Comparison of ENCODE assay signal across 1 cellular context in genomic region chr1:32179443-32180185, GRCh38.
TF ChIP-seq lines count a peak whose summit lies in the region.

Gene TXLNA, plus strand, starts transcription at chr1:32179675. Its CDS starts 671 bp downstream, at chr1:32180346.

TF ChIP-seq in K562, 482 proteins besides CTCF, POLR2A, EP300 and RAD21 (continued from another document and continues in another):
- TF ChIP-seq ZNF512 (tag; IDR thresholded peaks at IDR 0.05) (no peak), RBM15 (IDR thresholded peaks at IDR 0.05; ENCODE audit: insufficient read depth, low read length) (no peak), IRF1 (CRISPR knock-in tag; IDR thresholded peaks at IDR 0.05; ENCODE audit: borderline replicate concordance) (no peak), HDGF (IDR thresholded peaks at IDR 0.05) (no peak; the same call in 1 of the 2 replicates), TBP (optimal IDR thresholded peaks at IDR 0.05; ENCODE audit: low read depth, low read length) (peak; percentile 85), ZNF347 (CRISPR knock-in tag; IDR thresholded peaks at IDR 0.05; ENCODE audit: low read depth) (no peak), MYNN (IDR thresholded peaks at IDR 0.05) (no peak), MYNN (CRISPR knock-in tag; IDR thresholded peaks at IDR 0.05) (no peak), HMG20A (CRISPR knock-in tag; conservative IDR thresholded peaks at IDR 0.05) (no peak), RFX1 (IDR thresholded peaks at IDR 0.05) (no peak), ZNF282 (CRISPR knock-in tag; IDR thresholded peaks at IDR 0.05) (0 out of 2 replicates have a peak, but pooled peaks have one; percentile 52), FOXO4 (CRISPR knock-in tag; IDR thresholded peaks at IDR 0.05) (no peak; the same call in 1 of the 2 replicates), ZC3H8 (IDR thresholded peaks at IDR 0.05) (no peak), EWSR1 (IDR thresholded peaks at IDR 0.05; ENCODE audit: borderline replicate concordance, low read depth, partially characterized antibody) (no peak), HNRNPK (IDR thresholded peaks at IDR 0.05; ENCODE audit: low read depth, low read length, poor library complexity, severe bottlenecking) (no peak), GTF2F1 (IDR thresholded peaks at IDR 0.05; ENCODE audit: low read depth, low read length) (peak; percentile 67; the same call in 1 of the 2 replicates), NR2C1 (IDR thresholded peaks at IDR 0.05) (peak; percentile 26; the same call in 1 of the 2 replicates), NR2C1 (tag; IDR thresholded peaks at IDR 0.05) (peak; percentile 65; the same call in 1 of the 2 replicates), MXI1 (IDR thresholded peaks at IDR 0.05; ENCODE audit: low read depth, low read length) (peak; percentile 49), ATF3 (IDR thresholded peaks at IDR 0.05) (no peak), ATF3 (CRISPR knock-in tag; conservative IDR thresholded peaks at IDR 0.05) (0 out of 2 replicates have a peak, but pooled peaks have one; percentile 78), IRF2 (CRISPR knock-in tag; IDR thresholded peaks at IDR 0.05) (no peak), NCOR1 (IDR thresholded peaks at IDR 0.05) (no peak), HNRNPUL1 (IDR thresholded peaks at IDR 0.05; ENCODE audit: low read length) (no peak), MTA3 (IDR thresholded peaks at IDR 0.05; ENCODE audit: borderline replicate concordance) (peak; percentile 94), MTA1 (IDR thresholded peaks at IDR 0.05; ENCODE audit: borderline replicate concordance) (no peak), CBFB (CRISPR knock-in tag; IDR thresholded peaks at IDR 0.05) (no peak), ZEB2 (IDR thresholded peaks at IDR 0.05) (no peak), XRCC5 (IDR thresholded peaks at IDR 0.05; ENCODE audit: low read depth, low read length) (no peak), NR3C1 (CRISPR knock-in tag; IDR thresholded peaks at IDR 0.05) (no peak), RNF219 (CRISPR knock-in tag; IDR thresholded peaks at IDR 0.05) (0 out of 2 replicates have a peak, but pooled peaks have one; percentile 12), AFF1 (IDR thresholded peaks at IDR 0.05; ENCODE audit: low read depth in 1 of 2, partially characterized antibody in 2 of 2) (peak in 1 of 2 experiments; percentile 55), CBX8 (IDR thresholded peaks at IDR 0.05; ENCODE audit: borderline replicate concordance, extremely low read depth, low read depth, low read length, poor library complexity, severe bottlenecking) (no peak), SRSF9 (IDR thresholded peaks at IDR 0.05; ENCODE audit: borderline replicate concordance, low read depth, low read length) (no peak), ZBTB11 (CRISPR knock-in tag; IDR thresholded peaks at IDR 0.05) (peak in 2 of 3 experiments; percentile 44 to 94; a peak in 3 of 6 replicates), ATF7 (IDR thresholded peaks at IDR 0.05) (peak; percentile 86), ASH1L (IDR thresholded peaks at IDR 0.05; ENCODE audit: borderline replicate concordance, low read depth, partially characterized antibody) (no peak), TEAD1 (CRISPR knock-in tag; IDR thresholded peaks at IDR 0.05) (peak; percentile 18 to 82; a peak in 1 of 4 replicates), ZNF224 (CRISPR knock-in tag; IDR thresholded peaks at IDR 0.05) (no peak), PCBP2 (IDR thresholded peaks at IDR 0.05; ENCODE audit: low read depth, low read length, poor library complexity, severe bottlenecking) (no peak), NRF1 (conservative IDR thresholded peaks at IDR 0.05 in 1 of 2, IDR thresholded peaks at IDR 0.05 in 1 of 2) (peak; percentile 95 to 96), ZC3H11A (IDR thresholded peaks at IDR 0.05; ENCODE audit: low read depth, low read length) (no peak), VEZF1 (CRISPR knock-in tag; IDR thresholded peaks at IDR 0.05) (peak; percentile 95), SIX5 (IDR thresholded peaks at IDR 0.05; ENCODE audit: borderline replicate concordance in 1 of 2, insufficient read depth in 1 of 2, low read depth in 1 of 2, low read length in 2 of 2) (no peak)
- TF ChIP-seq, protein P1, sequence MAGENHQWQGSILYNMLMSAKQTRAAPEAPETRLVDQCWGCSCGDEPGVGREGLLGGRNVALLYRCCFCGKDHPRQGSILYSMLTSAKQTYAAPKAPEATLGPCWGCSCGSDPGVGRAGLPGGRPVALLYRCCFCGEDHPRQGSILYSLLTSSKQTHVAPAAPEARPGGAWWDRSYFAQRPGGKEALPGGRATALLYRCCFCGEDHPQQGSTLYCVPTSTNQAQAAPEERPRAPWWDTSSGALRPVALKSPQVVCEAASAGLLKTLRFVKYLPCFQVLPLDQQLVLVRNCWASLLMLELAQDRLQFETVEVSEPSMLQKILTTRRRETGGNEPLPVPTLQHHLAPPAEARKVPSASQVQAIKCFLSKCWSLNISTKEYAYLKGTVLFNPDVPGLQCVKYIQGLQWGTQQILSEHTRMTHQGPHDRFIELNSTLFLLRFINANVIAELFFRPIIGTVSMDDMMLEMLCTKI (IDR thresholded peaks at IDR 0.05; ENCODE audit: partially characterized antibody): no peak
- TF ChIP-seq, protein P2, sequence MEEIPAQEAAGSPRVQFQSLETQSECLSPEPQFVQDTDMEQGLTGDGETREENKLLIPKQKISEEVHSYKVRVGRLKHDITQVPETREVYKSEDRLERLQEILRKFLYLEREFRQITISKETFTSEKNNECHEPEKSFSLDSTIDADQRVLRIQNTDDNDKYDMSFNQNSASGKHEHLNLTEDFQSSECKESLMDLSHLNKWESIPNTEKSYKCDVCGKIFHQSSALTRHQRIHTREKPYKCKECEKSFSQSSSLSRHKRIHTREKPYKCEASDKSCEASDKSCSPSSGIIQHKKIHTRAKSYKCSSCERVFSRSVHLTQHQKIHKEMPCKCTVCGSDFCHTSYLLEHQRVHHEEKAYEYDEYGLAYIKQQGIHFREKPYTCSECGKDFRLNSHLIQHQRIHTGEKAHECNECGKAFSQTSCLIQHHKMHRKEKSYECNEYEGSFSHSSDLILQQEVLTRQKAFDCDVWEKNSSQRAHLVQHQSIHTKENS (CRISPR knock-in tag; IDR thresholded peaks at IDR 0.05): no peak
